Comparison of ENCODE assay signal across 9 cellular contexts in genomic region chr4:93710101-93710846, GRCh38.
A peak's percentile ranks its signal among the peaks of the same experiment; 100 is the strongest.
DNase-seq lines count a peak whose midpoint lies in the region; ATAC-seq and TF ChIP-seq lines count a peak whose summit lies in the region.
"Had no signal": no experiment of that assay in that cellular context is flagged by ENCODE, and none has a peak within 500 bp of the region (broad histone marks: within the 10 kb centered on the region; RNA-seq: fewer than 3 reads in every experiment).

No MANE protein-coding gene starts in this region.

- H4K20me1 ChIP-seq in mammary epithelial cell (ENCODE audit: insufficient read depth, low read length): no peaks in the 10 kb centered on the region

- no peak overlapping the region for H3K4me3 Mint-ChIP-seq in MCF 10A (ENCODE audit: unreplicated experiment)
- H3K4me3 Mint-ChIP-seq in HFFc6: no peak overlapping the region

- H3K27ac ChIP-seq in breast epithelium: no peak overlapping the region
- H3K27ac ChIP-seq in mammary epithelial cell (ENCODE audit: insufficient read depth, low read depth, low read length): no peak overlapping the region
- peak overlapping the region; percentile 18 for H3K27ac ChIP-seq in upper lobe of right lung
- H3K27ac ChIP-seq: epithelial cell of prostate had no signal

- POLR2A ChIA-PET in MCF 10A (lab: Yijun Ruan, JAX): no interaction called here

- DNase-seq in MCF 10A (ENCODE audit: unreplicated experiment) (peak; percentile 35), breast epithelium (ENCODE audit: low spot score in 2 of 2) (no peak), mammary epithelial cell (peak; percentile 5), upper lobe of right lung (no peak), Right ventricle myocardium inferior (ENCODE audit: missing footprints) (no peak), HFFc6 (no peak), activated gamma-delta T cell treated with Interleukin-2 at 50 U/mL for 16 hours (no peak)

- no peaks in the 10 kb centered on the region for H3K4me1 ChIP-seq in breast epithelium
- no peaks in the 10 kb centered on the region for H3K4me1 ChIP-seq in mammary epithelial cell (ENCODE audit: insufficient read depth, low read length)
- H3K4me1 ChIP-seq in upper lobe of right lung: no peaks in the 10 kb centered on the region

- H3K27me3 Mint-ChIP-seq in MCF 10A (ENCODE audit: insufficient read depth, unreplicated experiment) (no peaks in the 10 kb centered on the region), HFFc6 (ENCODE audit: insufficient read depth) (no peaks in the 10 kb centered on the region)

- BruUV-seq in MCF 10A (replicated peaks; lab: Mats Ljungman, UMichigan): no TSS peak
- no TSS peak for BruUV-seq in mammary epithelial cell (replicated peaks; lab: Mats Ljungman, UMichigan)

- 75% methylated on average over 6 of the region's 6 CpGs for WGBS in mammary epithelial cell (ENCODE audit: low coverage, missing lambda C conversion rate)

- no peak overlapping the region for H2AFZ ChIP-seq in mammary epithelial cell (ENCODE audit: low read depth, low read length)

- no peaks in the 10 kb centered on the region for H3K4me1 Mint-ChIP-seq in MCF 10A (ENCODE audit: insufficient read depth, unreplicated experiment)
- no peaks in the 10 kb centered on the region for H3K4me1 Mint-ChIP-seq in HFFc6 (ENCODE audit: low read depth)

- TF ChIP-seq POLR2A in breast epithelium (IDR thresholded peaks at IDR 0.05): no peak

- H3K27me3 ChIP-seq in breast epithelium (no peaks in the 10 kb centered on the region), mammary epithelial cell (ENCODE audit: insufficient read depth, low read length) (no peaks in the 10 kb centered on the region), upper lobe of right lung (no peaks in the 10 kb centered on the region)

- ATAC-seq in HG03175 (IDR thresholded peaks at IDR 0.05; ENCODE audit: unreplicated experiment) (peak; percentile 66), upper lobe of right lung (peak; percentile 88), Right ventricle myocardium inferior (no peak)

- no peak overlapping the region for H3K9ac ChIP-seq in mammary epithelial cell (ENCODE audit: insufficient read depth, low read length)

- no peak overlapping the region for H3K4me2 ChIP-seq in mammary epithelial cell (ENCODE audit: insufficient read depth, low read depth, low read length)

- H3K9me3 ChIP-seq in breast epithelium (no peaks in the 10 kb centered on the region), mammary epithelial cell (replicated peaks; ENCODE audit: insufficient read depth, low read length) (no peaks in the 10 kb centered on the region), upper lobe of right lung (no peaks in the 10 kb centered on the region)

- H3K79me2 ChIP-seq in mammary epithelial cell (ENCODE audit: insufficient read depth, low read length): no peaks in the 10 kb centered on the region

- TF ChIP-seq CTCF in MCF 10A (IDR thresholded peaks at IDR 0.05; ENCODE audit: unreplicated experiment): peak; percentile 26
- TF ChIP-seq CTCF in breast epithelium (IDR thresholded peaks at IDR 0.05): peak in 1 of 3 donors; percentile 41
- TF ChIP-seq CTCF in mammary epithelial cell (conservative IDR thresholded peaks at IDR 0.05 in 1 of 2, IDR thresholded peaks at IDR 0.05 in 1 of 2; ENCODE audit: extremely low read depth in 1 of 2, insufficient read depth in 1 of 2, low read depth in 1 of 2, low read length in 2 of 2): peak; percentile 35 to 52
- TF ChIP-seq CTCF in upper lobe of right lung (IDR thresholded peaks at IDR 0.05): peak; percentile 37
- TF ChIP-seq CTCF in HFFc6 (IDR thresholded peaks at IDR 0.05): no peak

- no peak overlapping the region for H3K4me3 ChIP-seq in breast epithelium
- no peak overlapping the region for H3K4me3 ChIP-seq in mammary epithelial cell (replicated peaks in 1 of 3; ENCODE audit: insufficient read depth in 1 of 3, low read depth in 2 of 3, low read length in 3 of 3)
- no peak overlapping the region for H3K4me3 ChIP-seq in upper lobe of right lung

- no peaks in the 10 kb centered on the region for H3K36me3 ChIP-seq in breast epithelium
- H3K36me3 ChIP-seq in mammary epithelial cell (ENCODE audit: insufficient read depth, low read length): no peaks in the 10 kb centered on the region
- H3K36me3 ChIP-seq in upper lobe of right lung: no peaks in the 10 kb centered on the region

- in situ Hi-C loops in mammary epithelial cell (cut with MboI; ENCODE audit: low sequenced_read_pairs in 2 of 2): no loop called here

- dilution Hi-C loops in mammary epithelial cell (cut with HindIII; ENCODE audit: low sequenced_read_pairs): no loop called here

- H3K9me3 Mint-ChIP-seq in MCF 10A (ENCODE audit: unreplicated experiment) (peaks cover 10% of the 10 kb centered on the region), HFFc6 (peaks cover 47% of the 10 kb centered on the region)

- H3K36me3 Mint-ChIP-seq in MCF 10A (ENCODE audit: insufficient read depth, unreplicated experiment): no peaks in the 10 kb centered on the region
- no peaks in the 10 kb centered on the region for H3K36me3 Mint-ChIP-seq in HFFc6 (ENCODE audit: low read depth)

- H3K27ac Mint-ChIP-seq in MCF 10A (ENCODE audit: low read depth, unreplicated experiment): no peak overlapping the region
- no peak overlapping the region for H3K27ac Mint-ChIP-seq in HFFc6

- intact Hi-C loops in MCF 10A (cut with micrococcal nuclease): loop anchor here (2.0 kb wide), 1 partner anchor 55 kb away; no protein-coding TSS in a partner anchor
- intact Hi-C loops in breast epithelium (cut with DNase I; ENCODE audit: low total_unique reads): no loop called here
- intact Hi-C loops in mammary epithelial cell (cut with micrococcal nuclease): loop anchor here (1.0 to 2.0 kb wide), 2 partner anchors 54 to 79 kb away; no protein-coding TSS in a partner anchor
- intact Hi-C loops in upper lobe of right lung (cut with DNase I): no loop called here
- intact Hi-C loops in Right ventricle myocardium inferior (cut with DNase I): no loop called here

- CTCF ChIA-PET in MCF 10A (lab: Yijun Ruan, JAX) (interaction anchor here (0.6 to 1.5 kb wide), 2 partner anchors 12 to 53 kb away, joined by 4 to 5 read pairs; no protein-coding TSS in a partner anchor), mammary epithelial cell (lab: Charles Lee; ENCODE audit: low non-redundant PET) (no interaction called here)

Comparison
In these comparisons a context has a peak if more than half of its experiments do, and no peak if none do; other contexts are left out.
1. DNase-seq: peak in MCF 10A (single experiment) and mammary epithelial cell (single experiment); none in breast epithelium (0 of 2), upper lobe of right lung (single experiment), Right ventricle myocardium inferior (single experiment), HFFc6 (single experiment) and activated gamma-delta T cell treated with Interleukin-2 at 50 U/mL for 16 hours (single experiment).
2. intact Hi-C loops: an anchor here in MCF 10A (2.0 kb wide) and mammary epithelial cell (1.0 to 2.0 kb wide); none called in breast epithelium, upper lobe of right lung and Right ventricle myocardium inferior.